ENCODE assay signal across 8 cellular contexts in the genomic region with DNA sequence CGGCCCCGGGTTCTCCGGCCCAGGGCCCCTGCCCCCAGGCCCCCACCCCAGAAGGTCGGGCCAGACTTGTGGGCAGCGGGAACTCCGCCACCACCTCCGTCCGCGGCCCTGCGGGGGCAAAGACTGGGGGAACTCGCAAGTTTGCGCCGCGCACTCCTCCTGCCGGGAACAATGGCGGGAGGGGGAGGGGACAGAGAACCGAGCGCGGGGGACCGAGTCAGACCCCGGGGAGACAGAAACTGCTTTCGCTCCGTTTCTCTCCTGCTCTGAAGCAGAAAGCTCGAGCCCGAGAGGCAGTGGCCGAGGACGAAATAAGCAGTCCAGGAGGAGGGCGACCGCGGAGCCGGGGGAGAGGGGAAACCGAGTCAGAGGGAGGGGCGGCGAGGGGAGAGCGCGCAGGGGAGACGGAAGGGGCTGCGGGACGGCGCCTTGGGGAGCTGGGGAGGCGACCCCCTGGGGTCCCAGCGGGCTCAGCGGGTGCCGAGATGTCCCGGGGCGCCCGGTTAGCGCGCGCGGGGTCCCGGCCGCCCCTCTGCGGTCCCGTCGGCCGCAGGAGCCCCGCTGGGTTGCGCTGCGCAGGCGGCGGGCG. TPM values are rescaled to one million over a fixed set of nuclear protein-coding genes. Genes with fewer than 3 reads are reported as not detected.
DNase-seq lines count a peak whose midpoint lies in the region; ATAC-seq and TF ChIP-seq lines count a peak whose summit lies in the region.

No MANE protein-coding gene starts in this region.

- TF ChIP-seq CTCF in RWPE2 (IDR thresholded peaks at IDR 0.05; ENCODE audit: poor library complexity, severe bottlenecking) = no peak
- TF ChIP-seq CTCF in chondrocyte (IDR thresholded peaks at IDR 0.05) = no peak
- TF ChIP-seq CTCF in mesothelial cell of epicardium (IDR thresholded peaks at IDR 0.05; ENCODE audit: unreplicated experiment) = no peak
- TF ChIP-seq CTCF in thoracic aorta (IDR thresholded peaks at IDR 0.05) = no peak

- H3K36me3 Mint-ChIP-seq in chondrocyte (ENCODE audit: low read depth) (peaks cover 2% of the 10 kb centered on the region), mesothelial cell of epicardium (no peaks in the 10 kb centered on the region)

- no peak for DNase-seq in RWPE2 (ENCODE audit: low spot score)
- no peak for DNase-seq in chondrocyte (ENCODE audit: low spot score)
- peak; percentile 49 to 76 for DNase-seq in mesothelial cell of epicardium (ENCODE audit: low spot score in 2 of 2, unreplicated experiment in 2 of 2)
- no peak for DNase-seq in thoracic aorta (ENCODE audit: low spot score)
- no peak for DNase-seq in iPS-NIHi11 (ENCODE audit: low spot score)
- no peak for DNase-seq in epidermal melanocyte (ENCODE audit: insufficient read length, low spot score)

- H3K4me3 Mint-ChIP-seq in chondrocyte (ENCODE audit: unreplicated experiment) (peak overlapping the region; percentile 86), mesothelial cell of epicardium (peak overlapping the region; percentile 90)

- H3K4me3 ChIP-seq in RWPE2 (ENCODE audit: severe bottlenecking) = peak overlapping the region; percentile 85
- peak overlapping the region; percentile 98 for H3K4me3 ChIP-seq in thoracic aorta

- peaks cover 28% of the 10 kb centered on the region for H3K4me1 ChIP-seq in ES-I3 (ENCODE audit: insufficient read depth, low read length)
- H3K4me1 ChIP-seq in RWPE2 (ENCODE audit: insufficient read depth, poor library complexity, severe bottlenecking) = peaks cover 4% of the 10 kb centered on the region
- H3K4me1 ChIP-seq in thoracic aorta (ENCODE audit: control insufficient read depth in 1 of 2, low read depth in 2 of 2) = peaks cover 0 to 12% of the 10 kb centered on the region in 2 donors

- H3K27me3 Mint-ChIP-seq in chondrocyte (ENCODE audit: low read depth) = no peaks in the 10 kb centered on the region
- H3K27me3 Mint-ChIP-seq in mesothelial cell of epicardium (ENCODE audit: low read depth) = peaks cover 8% of the 10 kb centered on the region

- H3K27ac ChIP-seq in RWPE2 (ENCODE audit: poor library complexity, severe bottlenecking) = peak overlapping the region; percentile 25
- H3K27ac ChIP-seq in thoracic aorta = peak overlapping the region; percentile 22 to 49

- H3K9me3 ChIP-seq in ES-I3 (ENCODE audit: control insufficient read depth, insufficient read depth, low read length) (no peaks in the 10 kb centered on the region), RWPE2 (ENCODE audit: severe bottlenecking) (no peaks in the 10 kb centered on the region), thoracic aorta (no peaks in the 10 kb centered on the region)

- H3K27me3 ChIP-seq in RWPE2 (ENCODE audit: insufficient read depth, poor library complexity, severe bottlenecking) (no peaks in the 10 kb centered on the region), thoracic aorta (replicated peaks; ENCODE audit: insufficient read depth) (no peaks in the 10 kb centered on the region)

- peak overlapping the region; percentile 86 for H3K9ac ChIP-seq in ES-I3 (ENCODE audit: low read depth, low read length)

- H3K27ac Mint-ChIP-seq in chondrocyte (ENCODE audit: unreplicated experiment) (no peak overlapping the region), mesothelial cell of epicardium (peak overlapping the region; percentile 59)

- ATAC-seq in RWPE2 (ENCODE audit: low read depth) (no peak), thoracic aorta (ENCODE audit: insufficient number of reproducible peaks, low FRiP score, low read depth) (no peak), GM21786 (IDR thresholded peaks at IDR 0.05; ENCODE audit: unreplicated experiment) (no peak)

- no peaks in the 10 kb centered on the region for H3K36me3 ChIP-seq in ES-I3 (ENCODE audit: insufficient read depth, low read length)
- H3K36me3 ChIP-seq in RWPE2 (ENCODE audit: low read depth) = no peaks in the 10 kb centered on the region
- H3K36me3 ChIP-seq in thoracic aorta = no peaks in the 10 kb centered on the region

- no peaks in the 10 kb centered on the region for H3K9me3 Mint-ChIP-seq in chondrocyte (ENCODE audit: low read depth)
- H3K9me3 Mint-ChIP-seq in mesothelial cell of epicardium = no peaks in the 10 kb centered on the region

- peaks cover 28% of the 10 kb centered on the region for H3K4me1 Mint-ChIP-seq in chondrocyte (ENCODE audit: low read depth)
- peaks cover 21% of the 10 kb centered on the region for H3K4me1 Mint-ChIP-seq in mesothelial cell of epicardium

RNA-seq across cellular contexts. Expression of a gene that starts 0.6 kb away (rescaled TPM):
- total RNA-seq in chondrocyte (50.1 to 97.5 TPM (median 96.9 TPM) in 3 replicates), mesothelial cell of epicardium (71.0 to 81.0 TPM (median 73.1 TPM) in 3 replicates), thoracic aorta (100 to 1,000 TPM in 1 of 2 donors, 10 to 100 TPM in 1; 60.0 to 141 TPM)

Comparison
In these comparisons a context has a peak if more than half of its experiments do, and no peak if none do; other contexts are left out.
1. DNase-seq: peak in mesothelial cell of epicardium (2 of 2); none in RWPE2 (single experiment), chondrocyte (single experiment), thoracic aorta (single experiment), iPS-NIHi11 (single experiment) and epidermal melanocyte (single experiment).